ENCODE assay signal across 18 cellular contexts in genomic region chr21:36325373-36326010, GRCh38. TPM values are rescaled to one million over a fixed set of nuclear protein-coding genes. Genes with fewer than 3 reads are reported as not detected.
DNase-seq lines count a peak whose midpoint lies in the region; ATAC-seq and TF ChIP-seq lines count a peak whose summit lies in the region.
"Had no signal": no experiment of that assay in that cellular context is flagged by ENCODE, and none has a peak within 500 bp of the region (broad histone marks: within the 10 kb centered on the region; RNA-seq: fewer than 3 reads in every experiment).

No MANE protein-coding gene starts in this region.

- WGBS in esophagus squamous epithelium, 2 donors: 59 to 72% methylated on average over 8 of the region's 8 CpGs

- H3K27me3 ChIP-seq in neutrophil: no peaks in the 10 kb centered on the region
- H3K27me3 ChIP-seq in esophagus squamous epithelium: no peaks in the 10 kb centered on the region
- H3K27me3 ChIP-seq: esophagus muscularis mucosa had no signal

- DNase-seq in ELR (ENCODE audit: low read depth) (peak; percentile 65), RPMI7951 (ENCODE audit: low read depth) (peak; percentile 56), iPS-NIHi11 (ENCODE audit: low spot score) (no peak), ecto neural progenitor cell (ENCODE audit: low spot score) (no peak), esophagus squamous epithelium (lab: John Stamatoyannopoulos, UW) (no peak)
- DNase-seq: activated CD4-positive, alpha-beta memory T cell treated with anti-CD3 and anti-CD28 coated beads for 36 hours; activated naive CD4-positive, alpha-beta T cell treated with Interleukin-2 at 50 U/mL for 16 hours; caudate nucleus; CD4-positive, CD25-positive, alpha-beta regulatory T cell; mucosa of descending colon; NCI-H1436; NCI-H526 treated with DMSO at 0.1 percent for 48 hours; RPMI8226; stimulated activated CD4-positive, alpha-beta T cell treated with anti-CD3 and anti-CD28 coated beads, Interleukin-4, amount 100 ng/mL, for 24 hours; stimulated activated naive CD8-positive, alpha-beta T cell treated with anti-CD3 and anti-CD28 coated beads, Interleukin-15, Interleukin-2, amounts not matched to agents 100 U/mL and 50 U/mL, for 24 hours had no signal

- TF ChIP-seq POLR2A in esophagus squamous epithelium (IDR thresholded peaks at IDR 0.05): no peak

- ATAC-seq in esophagus mucosa: peak; percentile 29
- ATAC-seq: mucosa of descending colon; stimulated activated naive CD8-positive, alpha-beta T cell treated with anti-CD3 and anti-CD28 coated beads, Interleukin-15, Interleukin-2, amounts not matched to agents 100 U/mL and 50 U/mL, for 24 hours had no signal

- H3K36me3 ChIP-seq in neutrophil (peaks cover 19% of the 10 kb centered on the region), esophagus squamous epithelium (peaks cover 0 to 35% (median 0%) of the 10 kb centered on the region in 3 donors)

- peaks cover 39 to 43% of the 10 kb centered on the region in 2 experiments for H3K4me1 ChIP-seq in neutrophil (ENCODE audit: control insufficient read depth in 1 of 2, insufficient read depth in 1 of 2, low read depth in 1 of 2, low read length in 1 of 2)
- H3K4me1 ChIP-seq in esophagus squamous epithelium: peaks cover 12 to 93% (median 52%) of the 10 kb centered on the region in 3 donors

- H3K27ac ChIP-seq in neutrophil (peak overlapping the region; percentile 22), esophagus squamous epithelium (peak overlapping the region in 2 of 4 donors; percentile 24 to 31)

- TF ChIP-seq CTCF in neutrophil (IDR thresholded peaks at IDR 0.05) (no peak), esophagus squamous epithelium (IDR thresholded peaks at IDR 0.05) (no peak)

- intact Hi-C loops in esophagus squamous epithelium (cut with DNase I): loop anchor here (10.0 kb wide), 1 partner anchor 181 kb away; no protein-coding TSS in a partner anchor

- H3K4me3 ChIP-seq in neutrophil (ENCODE audit: low read depth in 1 of 2, low read length in 1 of 2): no peak overlapping the region
- H3K4me3 ChIP-seq in esophagus squamous epithelium: no peak overlapping the region
- H3K4me3 ChIP-seq: esophagus muscularis mucosa, mucosa of descending colon had no signal

- H3K9me3 ChIP-seq in neutrophil (no peaks in the 10 kb centered on the region), esophagus squamous epithelium (no peaks in the 10 kb centered on the region)
- H3K9me3 ChIP-seq: esophagus muscularis mucosa, mucosa of descending colon had no signal

RNA-seq across cellular contexts. Expression of gene MORC3, which starts 5.5 kb away (rescaled TPM):
- 25.5 and 29.7 TPM in 2 replicates for total RNA-seq in RPMI7951 (2014; rRNA removed; shearing (Covaris generic))
- total RNA-seq in esophagus mucosa (28.8 TPM), esophagus squamous epithelium (10 to 100 TPM; 31.9 to 50.5 (median 43.1) TPM)

RNA-seq across cellular contexts. Expression of gene CHAF1B, which starts 59.7 kb away (rescaled TPM):
- total RNA-seq in RPMI7951 (2014; rRNA removed; shearing (Covaris generic)): 8.4 and 10.3 TPM in 2 replicates
- total RNA-seq in esophagus mucosa: 5.4 TPM
- 1 to 10 TPM; 2.4 to 6.6 (median 4.3) TPM for total RNA-seq in esophagus squamous epithelium

Comparison
In these comparisons a context has a peak if more than half of its experiments do, and no peak if none do; other contexts are left out.
1. DNase-seq: peak in ELR (single experiment) and RPMI7951 (single experiment); none in iPS-NIHi11 (single experiment), ecto neural progenitor cell (single experiment) and esophagus squamous epithelium (single experiment).